Comparison of ENCODE assay signal across 9 cellular contexts in genomic region chr4:69170233-69171134, GRCh38. TPM values are rescaled to one million over a fixed set of nuclear protein-coding genes. Genes with fewer than 3 reads are reported as not detected.
DNase-seq lines count a peak whose midpoint lies in the region; ATAC-seq and TF ChIP-seq lines count a peak whose summit lies in the region.
"Not testable (repeated sequence)": the region's sequence is repeated elsewhere in the genome, so short reads cannot be mapped to it uniquely, and the experiment has no call there.
"Had no signal": no experiment of that assay in that cellular context is flagged by ENCODE, and none has a peak within 500 bp of the region (broad histone marks: within the 10 kb centered on the region; RNA-seq: fewer than 3 reads in every experiment).

No MANE protein-coding gene starts in this region.

- H3K4me3 ChIP-seq in NB4 (ENCODE audit: low read depth, low read length); left ventricle myocardium inferior: not testable (repeated sequence)

- intact Hi-C loops in left ventricle myocardium inferior (cut with micrococcal nuclease) = not testable (repeated sequence)

- not testable (repeated sequence) for TF ChIP-seq POLR2A in NB4 (IDR thresholded peaks at IDR 0.05; ENCODE audit: extremely low read depth, insufficient read length)

- peaks cover 12% of the 10 kb centered on the region for H3K9me3 ChIP-seq in left ventricle myocardium inferior (replicated peaks)

- ATAC-seq in GM19035 (IDR thresholded peaks at IDR 0.05; ENCODE audit: unreplicated experiment) = peak; percentile 88
- peak; percentile 87 for ATAC-seq in HG02885 (IDR thresholded peaks at IDR 0.05; ENCODE audit: poor library complexity, unreplicated experiment)

- not testable (repeated sequence) for H3K36me3 ChIP-seq in left ventricle myocardium inferior

- H3K27ac ChIP-seq in left ventricle myocardium inferior (replicated peaks) = not testable (repeated sequence)

- H3K27me3 ChIP-seq in left ventricle myocardium inferior (ENCODE audit: low read depth) = not testable (repeated sequence)

- H3K4me1 ChIP-seq in left ventricle myocardium inferior = not testable (repeated sequence)

- DNase-seq in COLO668 (lab: John Stamatoyannopoulos, UW; ENCODE audit: unreplicated experiment) (peak; percentile 43), NB4 (ENCODE audit: low read depth) (peak; percentile 43), SHP77 treated with DMSO at 0.1 percent for 48 hours (lab: John Stamatoyannopoulos, UW) (peak; percentile 11), astrocyte of the hippocampus (ENCODE audit: low read depth, low spot score) (peak; percentile 44), renal cortical epithelial cell (ENCODE audit: low read depth) (peak; percentile 70)
- not testable (repeated sequence) for DNase-seq in left ventricle myocardium inferior

- TF ChIP-seq CTCF in NB4 (IDR thresholded peaks at IDR 0.05; ENCODE audit: low read depth, low read length) (peak; percentile 56), left ventricle myocardium inferior (IDR thresholded peaks at IDR 0.05; ENCODE audit: borderline replicate concordance) (peak; percentile 52)

RNA-seq across cellular contexts. Expression of gene UGT2B11, which starts 44.1 kb away (rescaled TPM):
- total RNA-seq in left ventricle myocardium inferior (not detected), renal cortical epithelial cell (not detected in 2 replicates)
- total RNA-seq: spleen had no signal
